In the genomic region with DNA sequence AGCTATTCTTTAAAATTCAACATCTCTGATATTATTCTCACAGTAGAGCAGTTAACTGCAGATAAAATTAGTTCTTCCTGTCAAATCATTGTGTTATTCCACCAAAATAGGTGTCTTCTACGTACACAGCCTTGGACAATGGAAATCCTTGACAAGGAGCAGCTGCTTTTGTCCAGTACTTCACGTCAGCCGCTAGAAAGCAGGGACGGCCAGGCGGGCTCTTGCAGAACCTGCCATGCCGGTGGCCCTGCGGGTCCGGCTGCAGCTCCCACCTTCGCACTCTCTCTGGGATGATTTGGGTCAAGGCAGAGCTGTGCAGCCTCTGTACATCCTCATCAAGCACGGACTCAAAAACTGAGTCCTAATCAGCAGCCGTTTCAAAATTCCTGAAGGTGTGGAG, we compare ENCODE assay signal across 2 cellular contexts.
TF ChIP-seq lines count a peak whose summit lies in the region.

No MANE protein-coding gene starts in this region.

TF ChIP-seq in GM23338, 12 proteins besides CTCF, POLR2A, EP300 and RAD21 (continued from another document):
- TF ChIP-seq, protein P1, sequence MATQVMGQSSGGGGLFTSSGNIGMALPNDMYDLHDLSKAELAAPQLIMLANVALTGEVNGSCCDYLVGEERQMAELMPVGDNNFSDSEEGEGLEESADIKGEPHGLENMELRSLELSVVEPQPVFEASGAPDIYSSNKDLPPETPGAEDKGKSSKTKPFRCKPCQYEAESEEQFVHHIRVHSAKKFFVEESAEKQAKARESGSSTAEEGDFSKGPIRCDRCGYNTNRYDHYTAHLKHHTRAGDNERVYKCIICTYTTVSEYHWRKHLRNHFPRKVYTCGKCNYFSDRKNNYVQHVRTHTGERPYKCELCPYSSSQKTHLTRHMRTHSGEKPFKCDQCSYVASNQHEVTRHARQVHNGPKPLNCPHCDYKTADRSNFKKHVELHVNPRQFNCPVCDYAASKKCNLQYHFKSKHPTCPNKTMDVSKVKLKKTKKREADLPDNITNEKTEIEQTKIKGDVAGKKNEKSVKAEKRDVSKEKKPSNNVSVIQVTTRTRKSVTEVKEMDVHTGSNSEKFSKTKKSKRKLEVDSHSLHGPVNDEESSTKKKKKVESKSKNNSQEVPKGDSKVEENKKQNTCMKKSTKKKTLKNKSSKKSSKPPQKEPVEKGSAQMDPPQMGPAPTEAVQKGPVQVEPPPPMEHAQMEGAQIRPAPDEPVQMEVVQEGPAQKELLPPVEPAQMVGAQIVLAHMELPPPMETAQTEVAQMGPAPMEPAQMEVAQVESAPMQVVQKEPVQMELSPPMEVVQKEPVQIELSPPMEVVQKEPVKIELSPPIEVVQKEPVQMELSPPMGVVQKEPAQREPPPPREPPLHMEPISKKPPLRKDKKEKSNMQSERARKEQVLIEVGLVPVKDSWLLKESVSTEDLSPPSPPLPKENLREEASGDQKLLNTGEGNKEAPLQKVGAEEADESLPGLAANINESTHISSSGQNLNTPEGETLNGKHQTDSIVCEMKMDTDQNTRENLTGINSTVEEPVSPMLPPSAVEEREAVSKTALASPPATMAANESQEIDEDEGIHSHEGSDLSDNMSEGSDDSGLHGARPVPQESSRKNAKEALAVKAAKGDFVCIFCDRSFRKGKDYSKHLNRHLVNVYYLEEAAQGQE (IDR thresholded peaks at IDR 0.05; ENCODE audit: unreplicated experiment) = no peak
- TF ChIP-seq NANOG (IDR thresholded peaks at IDR 0.05; ENCODE audit: borderline replicate concordance) = no peak
- TF ChIP-seq, protein P2, sequence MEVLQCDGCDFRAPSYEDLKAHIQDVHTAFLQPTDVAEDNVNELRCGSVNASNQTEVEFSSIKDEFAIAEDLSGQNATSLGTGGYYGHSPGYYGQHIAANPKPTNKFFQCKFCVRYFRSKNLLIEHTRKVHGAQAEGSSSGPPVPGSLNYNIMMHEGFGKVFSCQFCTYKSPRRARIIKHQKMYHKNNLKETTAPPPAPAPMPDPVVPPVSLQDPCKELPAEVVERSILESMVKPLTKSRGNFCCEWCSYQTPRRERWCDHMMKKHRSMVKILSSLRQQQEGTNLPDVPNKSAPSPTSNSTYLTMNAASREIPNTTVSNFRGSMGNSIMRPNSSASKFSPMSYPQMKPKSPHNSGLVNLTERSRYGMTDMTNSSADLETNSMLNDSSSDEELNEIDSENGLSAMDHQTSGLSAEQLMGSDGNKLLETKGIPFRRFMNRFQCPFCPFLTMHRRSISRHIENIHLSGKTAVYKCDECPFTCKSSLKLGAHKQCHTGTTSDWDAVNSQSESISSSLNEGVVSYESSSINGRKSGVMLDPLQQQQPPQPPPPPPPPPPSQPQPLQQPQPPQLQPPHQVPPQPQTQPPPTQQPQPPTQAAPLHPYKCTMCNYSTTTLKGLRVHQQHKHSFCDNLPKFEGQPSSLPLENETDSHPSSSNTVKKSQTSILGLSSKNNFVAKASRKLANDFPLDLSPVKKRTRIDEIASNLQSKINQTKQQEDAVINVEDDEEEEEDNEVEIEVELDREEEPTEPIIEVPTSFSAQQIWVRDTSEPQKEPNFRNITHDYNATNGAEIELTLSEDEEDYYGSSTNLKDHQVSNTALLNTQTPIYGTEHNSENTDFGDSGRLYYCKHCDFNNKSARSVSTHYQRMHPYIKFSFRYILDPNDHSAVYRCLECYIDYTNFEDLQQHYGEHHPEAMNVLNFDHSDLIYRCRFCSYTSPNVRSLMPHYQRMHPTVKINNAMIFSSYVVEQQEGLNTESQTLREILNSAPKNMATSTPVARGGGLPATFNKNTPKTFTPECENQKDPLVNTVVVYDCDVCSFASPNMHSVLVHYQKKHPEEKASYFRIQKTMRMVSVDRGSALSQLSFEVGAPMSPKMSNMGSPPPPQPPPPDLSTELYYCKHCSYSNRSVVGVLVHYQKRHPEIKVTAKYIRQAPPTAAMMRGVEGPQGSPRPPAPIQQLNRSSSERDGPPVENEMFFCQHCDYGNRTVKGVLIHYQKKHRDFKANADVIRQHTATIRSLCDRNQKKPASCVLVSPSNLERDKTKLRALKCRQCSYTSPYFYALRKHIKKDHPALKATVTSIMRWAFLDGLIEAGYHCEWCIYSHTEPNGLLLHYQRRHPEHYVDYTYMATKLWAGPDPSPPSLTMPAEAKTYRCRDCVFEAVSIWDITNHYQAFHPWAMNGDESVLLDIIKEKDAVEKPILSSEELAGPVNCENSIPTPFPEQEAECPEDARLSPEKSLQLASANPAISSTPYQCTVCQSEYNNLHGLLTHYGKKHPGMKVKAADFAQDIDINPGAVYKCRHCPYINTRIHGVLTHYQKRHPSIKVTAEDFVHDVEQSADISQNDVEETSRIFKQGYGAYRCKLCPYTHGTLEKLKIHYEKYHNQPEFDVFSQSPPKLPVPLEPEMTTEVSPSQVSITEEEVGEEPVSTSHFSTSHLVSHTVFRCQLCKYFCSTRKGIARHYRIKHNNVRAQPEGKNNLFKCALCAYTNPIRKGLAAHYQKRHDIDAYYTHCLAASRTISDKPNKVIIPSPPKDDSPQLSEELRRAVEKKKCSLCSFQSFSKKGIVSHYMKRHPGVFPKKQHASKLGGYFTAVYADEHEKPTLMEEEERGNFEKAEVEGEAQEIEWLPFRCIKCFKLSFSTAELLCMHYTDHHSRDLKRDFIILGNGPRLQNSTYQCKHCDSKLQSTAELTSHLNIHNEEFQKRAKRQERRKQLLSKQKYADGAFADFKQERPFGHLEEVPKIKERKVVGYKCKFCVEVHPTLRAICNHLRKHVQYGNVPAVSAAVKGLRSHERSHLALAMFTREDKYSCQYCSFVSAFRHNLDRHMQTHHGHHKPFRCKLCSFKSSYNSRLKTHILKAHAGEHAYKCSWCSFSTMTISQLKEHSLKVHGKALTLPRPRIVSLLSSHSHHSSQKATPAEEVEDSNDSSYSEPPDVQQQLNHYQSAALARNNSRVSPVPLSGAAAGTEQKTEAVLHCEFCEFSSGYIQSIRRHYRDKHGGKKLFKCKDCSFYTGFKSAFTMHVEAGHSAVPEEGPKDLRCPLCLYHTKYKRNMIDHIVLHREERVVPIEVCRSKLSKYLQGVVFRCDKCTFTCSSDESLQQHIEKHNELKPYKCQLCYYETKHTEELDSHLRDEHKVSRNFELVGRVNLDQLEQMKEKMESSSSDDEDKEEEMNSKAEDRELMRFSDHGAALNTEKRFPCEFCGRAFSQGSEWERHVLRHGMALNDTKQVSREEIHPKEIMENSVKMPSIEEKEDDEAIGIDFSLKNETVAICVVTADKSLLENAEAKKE (CRISPR knock-in tag; IDR thresholded peaks at IDR 0.05) = no peak

TF ChIP-seq in WTC11, 78 proteins besides CTCF, POLR2A, EP300 and RAD21 (continued from another document):
- TF ChIP-seq, protein P3, sequence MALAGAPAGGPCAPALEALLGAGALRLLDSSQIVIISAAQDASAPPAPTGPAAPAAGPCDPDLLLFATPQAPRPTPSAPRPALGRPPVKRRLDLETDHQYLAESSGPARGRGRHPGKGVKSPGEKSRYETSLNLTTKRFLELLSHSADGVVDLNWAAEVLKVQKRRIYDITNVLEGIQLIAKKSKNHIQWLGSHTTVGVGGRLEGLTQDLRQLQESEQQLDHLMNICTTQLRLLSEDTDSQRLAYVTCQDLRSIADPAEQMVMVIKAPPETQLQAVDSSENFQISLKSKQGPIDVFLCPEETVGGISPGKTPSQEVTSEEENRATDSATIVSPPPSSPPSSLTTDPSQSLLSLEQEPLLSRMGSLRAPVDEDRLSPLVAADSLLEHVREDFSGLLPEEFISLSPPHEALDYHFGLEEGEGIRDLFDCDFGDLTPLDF (CRISPR knock-in tag; IDR thresholded peaks at IDR 0.05) = no peak
- TF ChIP-seq MYBL2 (CRISPR knock-in tag; IDR thresholded peaks at IDR 0.05) = no peak
- TF ChIP-seq, protein P4, sequence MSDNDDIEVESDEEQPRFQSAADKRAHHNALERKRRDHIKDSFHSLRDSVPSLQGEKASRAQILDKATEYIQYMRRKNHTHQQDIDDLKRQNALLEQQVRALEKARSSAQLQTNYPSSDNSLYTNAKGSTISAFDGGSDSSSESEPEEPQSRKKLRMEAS (CRISPR knock-in tag; IDR thresholded peaks at IDR 0.05) = no peak
- TF ChIP-seq, protein P5, sequence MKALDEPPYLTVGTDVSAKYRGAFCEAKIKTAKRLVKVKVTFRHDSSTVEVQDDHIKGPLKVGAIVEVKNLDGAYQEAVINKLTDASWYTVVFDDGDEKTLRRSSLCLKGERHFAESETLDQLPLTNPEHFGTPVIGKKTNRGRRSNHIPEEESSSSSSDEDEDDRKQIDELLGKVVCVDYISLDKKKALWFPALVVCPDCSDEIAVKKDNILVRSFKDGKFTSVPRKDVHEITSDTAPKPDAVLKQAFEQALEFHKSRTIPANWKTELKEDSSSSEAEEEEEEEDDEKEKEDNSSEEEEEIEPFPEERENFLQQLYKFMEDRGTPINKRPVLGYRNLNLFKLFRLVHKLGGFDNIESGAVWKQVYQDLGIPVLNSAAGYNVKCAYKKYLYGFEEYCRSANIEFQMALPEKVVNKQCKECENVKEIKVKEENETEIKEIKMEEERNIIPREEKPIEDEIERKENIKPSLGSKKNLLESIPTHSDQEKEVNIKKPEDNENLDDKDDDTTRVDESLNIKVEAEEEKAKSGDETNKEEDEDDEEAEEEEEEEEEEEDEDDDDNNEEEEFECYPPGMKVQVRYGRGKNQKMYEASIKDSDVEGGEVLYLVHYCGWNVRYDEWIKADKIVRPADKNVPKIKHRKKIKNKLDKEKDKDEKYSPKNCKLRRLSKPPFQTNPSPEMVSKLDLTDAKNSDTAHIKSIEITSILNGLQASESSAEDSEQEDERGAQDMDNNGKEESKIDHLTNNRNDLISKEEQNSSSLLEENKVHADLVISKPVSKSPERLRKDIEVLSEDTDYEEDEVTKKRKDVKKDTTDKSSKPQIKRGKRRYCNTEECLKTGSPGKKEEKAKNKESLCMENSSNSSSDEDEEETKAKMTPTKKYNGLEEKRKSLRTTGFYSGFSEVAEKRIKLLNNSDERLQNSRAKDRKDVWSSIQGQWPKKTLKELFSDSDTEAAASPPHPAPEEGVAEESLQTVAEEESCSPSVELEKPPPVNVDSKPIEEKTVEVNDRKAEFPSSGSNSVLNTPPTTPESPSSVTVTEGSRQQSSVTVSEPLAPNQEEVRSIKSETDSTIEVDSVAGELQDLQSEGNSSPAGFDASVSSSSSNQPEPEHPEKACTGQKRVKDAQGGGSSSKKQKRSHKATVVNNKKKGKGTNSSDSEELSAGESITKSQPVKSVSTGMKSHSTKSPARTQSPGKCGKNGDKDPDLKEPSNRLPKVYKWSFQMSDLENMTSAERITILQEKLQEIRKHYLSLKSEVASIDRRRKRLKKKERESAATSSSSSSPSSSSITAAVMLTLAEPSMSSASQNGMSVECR (CRISPR knock-in tag; IDR thresholded peaks at IDR 0.05; ENCODE audit: borderline replicate concordance) = no peak
- no peak for TF ChIP-seq RELA (CRISPR knock-in tag; IDR thresholded peaks at IDR 0.05; ENCODE audit: borderline replicate concordance)
- TF ChIP-seq OVOL2 (CRISPR knock-in tag; IDR thresholded peaks at IDR 0.05; ENCODE audit: borderline replicate concordance) = no peak
- TF ChIP-seq ZBTB21 (CRISPR knock-in tag; IDR thresholded peaks at IDR 0.05; ENCODE audit: borderline replicate concordance) = no peak
- no peak for TF ChIP-seq SMAD4 (CRISPR knock-in tag; IDR thresholded peaks at IDR 0.05)
- TF ChIP-seq ZNF423 (CRISPR knock-in tag; IDR thresholded peaks at IDR 0.05) = no peak
- TF ChIP-seq, protein P6, sequence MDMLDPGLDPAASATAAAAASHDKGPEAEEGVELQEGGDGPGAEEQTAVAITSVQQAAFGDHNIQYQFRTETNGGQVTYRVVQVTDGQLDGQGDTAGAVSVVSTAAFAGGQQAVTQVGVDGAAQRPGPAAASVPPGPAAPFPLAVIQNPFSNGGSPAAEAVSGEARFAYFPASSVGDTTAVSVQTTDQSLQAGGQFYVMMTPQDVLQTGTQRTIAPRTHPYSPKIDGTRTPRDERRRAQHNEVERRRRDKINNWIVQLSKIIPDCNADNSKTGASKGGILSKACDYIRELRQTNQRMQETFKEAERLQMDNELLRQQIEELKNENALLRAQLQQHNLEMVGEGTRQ (CRISPR knock-in tag; IDR thresholded peaks at IDR 0.05) = no peak
